In genomic region chr16:85418978-85419491, GRCh38 we compare ENCODE assay signal across 11 cellular contexts.
DNase-seq lines count a peak whose midpoint lies in the region; ATAC-seq and TF ChIP-seq lines count a peak whose summit lies in the region.
"Had no signal": no experiment of that assay in that cellular context is flagged by ENCODE, and none has a peak within 500 bp of the region (broad histone marks: within the 10 kb centered on the region; RNA-seq: fewer than 3 reads in every experiment).

No MANE protein-coding gene starts in this region.

- H3K27me3 ChIP-seq in Loucy (ENCODE audit: insufficient read depth, low read length, poor library complexity, severe bottlenecking): no peaks in the 10 kb centered on the region

- H2AFZ ChIP-seq in Loucy (ENCODE audit: low read length): no peak overlapping the region

- no peak overlapping the region for H3K4me2 ChIP-seq in Loucy (ENCODE audit: low read depth, low read length, poor library complexity, severe bottlenecking)

- H3K4me1 ChIP-seq in Loucy (ENCODE audit: insufficient read depth, low read length, poor library complexity, severe bottlenecking): peaks cover 9% of the 10 kb centered on the region

- no peaks in the 10 kb centered on the region for H3K9me3 ChIP-seq in Loucy (ENCODE audit: insufficient read depth, low read depth, low read length)

- peak; percentile 30; the same call in 1 of the 2 replicates for TF ChIP-seq CTCF in Loucy (conservative IDR thresholded peaks at IDR 0.05; ENCODE audit: low read length)

- H3K4me3 ChIP-seq in Loucy (ENCODE audit: low read length, poor library complexity, severe bottlenecking): no peak overlapping the region

- no peaks in the 10 kb centered on the region for H3K9me3 Mint-ChIP-seq in activated T-cell treated with anti-CD3 and anti-CD28 coated beads, Interleukin-2, amount 50 U/mL, for 4 hours

- H3K36me3 Mint-ChIP-seq in activated T-cell treated with anti-CD3 and anti-CD28 coated beads, Interleukin-2, amount 50 U/mL, for 4 hours (ENCODE audit: insufficient read depth): no peaks in the 10 kb centered on the region

- no peaks in the 10 kb centered on the region for H3K79me2 ChIP-seq in Loucy (ENCODE audit: insufficient read depth, low read length)

- H3K36me3 ChIP-seq in Loucy (ENCODE audit: insufficient read depth, low read length): no peaks in the 10 kb centered on the region

- ATAC-seq in GM19023 (IDR thresholded peaks at IDR 0.05; ENCODE audit: unreplicated experiment): no peak
- ATAC-seq in activated T-cell treated with anti-CD3 and anti-CD28 coated beads, Interleukin-2, amount 50 U/mL, for 4 hours: no peak
- ATAC-seq in HG02870 (IDR thresholded peaks at IDR 0.05; ENCODE audit: unreplicated experiment): no peak

- peaks cover 2% of the 10 kb centered on the region for H3K4me1 Mint-ChIP-seq in activated T-cell treated with anti-CD3 and anti-CD28 coated beads, Interleukin-2, amount 50 U/mL, for 4 hours (ENCODE audit: low read depth)

- H4K20me1 ChIP-seq in Loucy (ENCODE audit: insufficient read depth, low read length, poor library complexity, severe bottlenecking): no peaks in the 10 kb centered on the region

- H3K9ac ChIP-seq in Loucy (ENCODE audit: low read depth, low read length, poor library complexity, severe bottlenecking): no peak overlapping the region

- DNase-seq in NCI-H748 (lab: John Stamatoyannopoulos, UW; ENCODE audit: unreplicated experiment): peak; percentile 23
- DNase-seq in NCI-H748 treated with DMSO at 0.1 percent for 48 hours (lab: John Stamatoyannopoulos, UW): no peak
- peak; percentile 39 for DNase-seq in cerebellum (ENCODE audit: low spot score)
- peak; percentile 74 for DNase-seq in occipital lobe (lab: John Stamatoyannopoulos, UW)
- no peak for DNase-seq in activated T-cell treated with anti-CD3 and anti-CD28 coated beads, Interleukin-2, amount 50 U/mL, for 4 hours
- DNase-seq: NCI-H526 treated with DMSO at 0.1 percent for 48 hours, substantia nigra had no signal

- H3F3A ChIP-seq in Loucy (ENCODE audit: low read depth): no peaks in the 10 kb centered on the region

- no peaks in the 10 kb centered on the region for H3K9me2 ChIP-seq in Loucy (replicated peaks; ENCODE audit: low read depth, low read length)

- peaks cover 7% of the 10 kb centered on the region for H3K27me3 Mint-ChIP-seq in activated T-cell treated with anti-CD3 and anti-CD28 coated beads, Interleukin-2, amount 50 U/mL, for 4 hours (ENCODE audit: low read depth)

- no peak overlapping the region for H3K4me3 Mint-ChIP-seq in activated T-cell treated with anti-CD3 and anti-CD28 coated beads, Interleukin-2, amount 50 U/mL, for 4 hours
- H3K4me3 Mint-ChIP-seq: T-helper 1 cell treated with Interleukin-12 subunit alpha and Interleukin-12 subunit beta and Interleukin-4 antibody, amounts not matched to agents 30 μg/mL and 1 μg/mL, for 36 hours had no signal

Comparison
In these comparisons a context has a peak if more than half of its experiments do, and no peak if none do; other contexts are left out.
1. DNase-seq: peak in NCI-H748 (single experiment), cerebellum (single experiment) and occipital lobe (single experiment); none in NCI-H748 treated with DMSO at 0.1 percent for 48 hours (single experiment) and activated T-cell treated with anti-CD3 and anti-CD28 coated beads, Interleukin-2, amount 50 U/mL, for 4 hours (single experiment).